In the genomic region with DNA sequence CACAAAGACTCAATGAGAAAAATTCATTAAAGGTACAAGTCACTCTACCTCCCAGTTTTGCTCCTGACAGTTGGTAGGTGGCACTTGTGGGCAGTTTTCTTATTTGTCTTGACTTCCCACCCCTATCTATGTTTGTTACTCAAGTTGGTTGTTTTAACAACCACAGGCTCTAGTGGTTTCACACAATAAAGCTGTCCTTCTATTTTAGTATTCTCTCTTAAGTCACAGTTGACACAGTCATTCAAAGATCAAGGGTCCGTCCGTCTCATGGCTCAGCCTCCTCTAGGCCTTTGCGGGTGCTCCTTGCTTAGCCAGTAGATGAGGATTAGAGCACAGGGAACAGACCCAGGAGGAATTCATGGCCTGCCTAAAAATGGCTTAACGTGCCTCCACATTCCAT, we compare ENCODE assay signal across 1 cellular context.
TF ChIP-seq lines count a peak whose summit lies in the region.

No MANE protein-coding gene starts in this region.

TF ChIP-seq in GM12878, 131 proteins besides CTCF, POLR2A, EP300 and RAD21 (continued from another document):
- TF ChIP-seq DPF2 (IDR thresholded peaks at IDR 0.05): peak; percentile 74
- peak; percentile 78 for TF ChIP-seq MTA2 (IDR thresholded peaks at IDR 0.05; ENCODE audit: low read depth)
- no peak for TF ChIP-seq CHD2 (IDR thresholded peaks at IDR 0.05; ENCODE audit: borderline replicate concordance, low read depth, low read length)
- 0 out of 2 replicates have a peak, but pooled peaks have one; percentile 48 for TF ChIP-seq MYB (IDR thresholded peaks at IDR 0.05; ENCODE audit: borderline replicate concordance, low read depth, low read length)
- TF ChIP-seq, protein P1, sequence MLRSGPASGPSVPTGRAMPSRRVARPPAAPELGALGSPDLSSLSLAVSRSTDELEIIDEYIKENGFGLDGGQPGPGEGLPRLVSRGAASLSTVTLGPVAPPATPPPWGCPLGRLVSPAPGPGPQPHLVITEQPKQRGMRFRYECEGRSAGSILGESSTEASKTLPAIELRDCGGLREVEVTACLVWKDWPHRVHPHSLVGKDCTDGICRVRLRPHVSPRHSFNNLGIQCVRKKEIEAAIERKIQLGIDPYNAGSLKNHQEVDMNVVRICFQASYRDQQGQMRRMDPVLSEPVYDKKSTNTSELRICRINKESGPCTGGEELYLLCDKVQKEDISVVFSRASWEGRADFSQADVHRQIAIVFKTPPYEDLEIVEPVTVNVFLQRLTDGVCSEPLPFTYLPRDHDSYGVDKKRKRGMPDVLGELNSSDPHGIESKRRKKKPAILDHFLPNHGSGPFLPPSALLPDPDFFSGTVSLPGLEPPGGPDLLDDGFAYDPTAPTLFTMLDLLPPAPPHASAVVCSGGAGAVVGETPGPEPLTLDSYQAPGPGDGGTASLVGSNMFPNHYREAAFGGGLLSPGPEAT (IDR thresholded peaks at IDR 0.05; ENCODE audit: low read depth): 0 out of 2 replicates have a peak, but pooled peaks have one; percentile 42
- peak; percentile 65 for TF ChIP-seq ATF7 (IDR thresholded peaks at IDR 0.05; ENCODE audit: low read depth)
- no peak for TF ChIP-seq RB1 (IDR thresholded peaks at IDR 0.05; ENCODE audit: borderline replicate concordance)
- TF ChIP-seq MXI1 (IDR thresholded peaks at IDR 0.05; ENCODE audit: low read depth, low read length): peak; percentile 31; the same call in 1 of the 2 replicates
- TF ChIP-seq, protein P2, sequence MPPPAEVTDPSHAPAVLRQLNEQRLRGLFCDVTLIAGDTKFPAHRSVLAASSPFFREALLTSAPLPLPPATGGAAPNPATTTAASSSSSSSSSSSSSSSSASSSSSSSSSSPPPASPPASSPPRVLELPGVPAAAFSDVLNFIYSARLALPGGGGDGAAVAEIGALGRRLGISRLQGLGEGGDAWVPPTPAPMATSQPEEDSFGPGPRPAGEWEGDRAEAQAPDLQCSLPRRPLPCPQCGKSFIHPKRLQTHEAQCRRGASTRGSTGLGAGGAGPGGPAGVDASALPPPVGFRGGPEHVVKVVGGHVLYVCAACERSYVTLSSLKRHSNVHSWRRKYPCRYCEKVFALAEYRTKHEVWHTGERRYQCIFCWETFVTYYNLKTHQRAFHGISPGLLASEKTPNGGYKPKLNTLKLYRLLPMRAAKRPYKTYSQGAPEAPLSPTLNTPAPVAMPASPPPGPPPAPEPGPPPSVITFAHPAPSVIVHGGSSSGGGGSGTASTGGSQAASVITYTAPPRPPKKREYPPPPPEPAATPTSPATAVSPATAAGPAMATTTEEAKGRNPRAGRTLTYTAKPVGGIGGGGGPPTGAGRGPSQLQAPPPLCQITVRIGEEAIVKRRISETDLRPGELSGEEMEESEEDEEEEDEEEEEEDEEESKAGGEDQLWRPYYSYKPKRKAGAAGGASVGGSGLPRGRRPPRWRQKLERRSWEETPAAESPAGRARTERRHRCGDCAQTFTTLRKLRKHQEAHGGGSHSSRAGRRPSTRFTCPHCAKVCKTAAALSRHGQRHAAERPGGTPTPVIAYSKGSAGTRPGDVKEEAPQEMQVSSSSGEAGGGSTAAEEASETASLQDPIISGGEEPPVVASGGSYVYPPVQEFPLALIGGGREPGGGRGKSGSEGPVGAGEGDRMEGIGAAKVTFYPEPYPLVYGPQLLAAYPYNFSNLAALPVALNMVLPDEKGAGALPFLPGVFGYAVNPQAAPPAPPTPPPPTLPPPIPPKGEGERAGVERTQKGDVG (CRISPR knock-in tag; IDR thresholded peaks at IDR 0.05): no peak
- TF ChIP-seq, protein P3, sequence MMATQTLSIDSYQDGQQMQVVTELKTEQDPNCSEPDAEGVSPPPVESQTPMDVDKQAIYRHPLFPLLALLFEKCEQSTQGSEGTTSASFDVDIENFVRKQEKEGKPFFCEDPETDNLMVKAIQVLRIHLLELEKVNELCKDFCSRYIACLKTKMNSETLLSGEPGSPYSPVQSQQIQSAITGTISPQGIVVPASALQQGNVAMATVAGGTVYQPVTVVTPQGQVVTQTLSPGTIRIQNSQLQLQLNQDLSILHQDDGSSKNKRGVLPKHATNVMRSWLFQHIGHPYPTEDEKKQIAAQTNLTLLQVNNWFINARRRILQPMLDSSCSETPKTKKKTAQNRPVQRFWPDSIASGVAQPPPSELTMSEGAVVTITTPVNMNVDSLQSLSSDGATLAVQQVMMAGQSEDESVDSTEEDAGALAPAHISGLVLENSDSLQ (IDR thresholded peaks at IDR 0.05): peak; percentile 62; the same call in 1 of the 2 replicates
- 0 out of 2 replicates have a peak, but pooled peaks have one; percentile 14 for TF ChIP-seq RUNX3 (IDR thresholded peaks at IDR 0.05; ENCODE audit: low read length)
- peak; percentile 73 for TF ChIP-seq IKZF1 (conservative IDR thresholded peaks at IDR 0.05)
- TF ChIP-seq, protein P4, sequence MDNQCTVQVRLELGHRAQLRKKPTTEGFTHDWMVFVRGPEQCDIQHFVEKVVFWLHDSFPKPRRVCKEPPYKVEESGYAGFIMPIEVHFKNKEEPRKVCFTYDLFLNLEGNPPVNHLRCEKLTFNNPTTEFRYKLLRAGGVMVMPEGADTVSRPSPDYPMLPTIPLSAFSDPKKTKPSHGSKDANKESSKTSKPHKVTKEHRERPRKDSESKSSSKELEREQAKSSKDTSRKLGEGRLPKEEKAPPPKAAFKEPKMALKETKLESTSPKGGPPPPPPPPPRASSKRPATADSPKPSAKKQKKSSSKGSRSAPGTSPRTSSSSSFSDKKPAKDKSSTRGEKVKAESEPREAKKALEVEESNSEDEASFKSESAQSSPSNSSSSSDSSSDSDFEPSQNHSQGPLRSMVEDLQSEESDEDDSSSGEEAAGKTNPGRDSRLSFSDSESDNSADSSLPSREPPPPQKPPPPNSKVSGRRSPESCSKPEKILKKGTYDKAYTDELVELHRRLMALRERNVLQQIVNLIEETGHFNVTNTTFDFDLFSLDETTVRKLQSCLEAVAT (IDR thresholded peaks at IDR 0.05): 0 out of 2 replicates have a peak, but pooled peaks have one; percentile 44
- peak; percentile 62 to 64; a peak in 2 of 4 replicates for TF ChIP-seq IKZF2 (IDR thresholded peaks at IDR 0.05)
